Comparison of ENCODE assay signal across 8 cellular contexts in genomic region chr15:60479361-60479684, GRCh38. TPM values are rescaled to one million over a fixed set of nuclear protein-coding genes. Genes with fewer than 3 reads are reported as not detected.
DNase-seq lines count a peak whose midpoint lies in the region; ATAC-seq and TF ChIP-seq lines count a peak whose summit lies in the region.

No MANE protein-coding gene starts in this region.

- no peak overlapping the region for H2BK120ac ChIP-seq in mesenchymal stem cell (ENCODE audit: low read depth, low read length)

- no peak for DNase-seq in Caco-2
- no peak for DNase-seq in breast epithelium (ENCODE audit: low spot score in 2 of 2)
- DNase-seq in mesenchymal stem cell: no peak
- no peak for DNase-seq in Kasumi-1 (lab: John Stamatoyannopoulos, UW)
- DNase-seq in NCI-H2107 (lab: John Stamatoyannopoulos, UW): no peak
- no peak for DNase-seq in dermis blood vessel endothelial cell
- no peak for DNase-seq in SIG-M5 (lab: John Stamatoyannopoulos, UW)

- H3K27me3 Mint-ChIP-seq in Caco-2 (ENCODE audit: insufficient read depth, unreplicated experiment): no peaks in the 10 kb centered on the region

- peaks cover 1% of the 10 kb centered on the region for H3K79me1 ChIP-seq in mesenchymal stem cell (replicated peaks; ENCODE audit: low read length, poor library complexity, severe bottlenecking)

- H4K8ac ChIP-seq in mesenchymal stem cell (ENCODE audit: low read length): peak overlapping the region; percentile 80

- no peak overlapping the region for H2BK5ac ChIP-seq in mesenchymal stem cell (ENCODE audit: low read depth, low read length, poor library complexity, severe bottlenecking)

- POLR2A ChIA-PET in Caco-2 (lab: Charles Lee): interaction anchor here (0.9 kb wide), 1 partner anchor 22 kb away, joined by 4 read pairs; no protein-coding TSS in a partner anchor

- H3K4me1 ChIP-seq in Caco-2 (peaks cover 16% of the 10 kb centered on the region), breast epithelium (peaks cover 0 to 16% of the 10 kb centered on the region in 2 donors), mesenchymal stem cell (ENCODE audit: control insufficient read depth, insufficient read depth, low read depth, low read length) (peaks cover 2% of the 10 kb centered on the region)

- peak overlapping the region; percentile 96 to 97 for H3K27ac ChIP-seq in breast epithelium
- H3K27ac ChIP-seq in mesenchymal stem cell (ENCODE audit: low read length, poor library complexity, severe bottlenecking): peak overlapping the region; percentile 59

- H3K9me3 Mint-ChIP-seq in Caco-2 (ENCODE audit: unreplicated experiment): no peaks in the 10 kb centered on the region

- no peak overlapping the region for H3K23ac ChIP-seq in mesenchymal stem cell (ENCODE audit: low read length in 2 of 2)

- no peak overlapping the region for H2AFZ ChIP-seq in mesenchymal stem cell (ENCODE audit: low read depth, low read length)

- no peaks in the 10 kb centered on the region; the same call in 1 of the 2 replicates for H3K36me3 ChIP-seq in Caco-2 (ENCODE audit: control insufficient read depth, insufficient read depth, low read length)
- H3K36me3 ChIP-seq in breast epithelium: no peaks in the 10 kb centered on the region
- peaks cover 0 to 11% of the 10 kb centered on the region in 2 experiments for H3K36me3 ChIP-seq in mesenchymal stem cell (ENCODE audit: control insufficient read depth in 1 of 2, insufficient read depth in 2 of 2, low read depth in 1 of 2, low read length in 2 of 2)

- intact Hi-C loops in Caco-2 (cut with micrococcal nuclease; ENCODE audit: unreplicated experiment) (loop anchor here (2.0 kb wide), 1 partner anchor 81 kb away; no protein-coding TSS in a partner anchor), breast epithelium (cut with DNase I; ENCODE audit: low total_unique reads) (no loop called here)

- H3K4ac ChIP-seq in mesenchymal stem cell (ENCODE audit: low read depth in 1 of 2, low read length in 2 of 2): peak overlapping the region in 1 of 2 experiments; percentile 47

- H2BK15ac ChIP-seq in mesenchymal stem cell (ENCODE audit: low read depth, poor library complexity, severe bottlenecking): no peak overlapping the region

- no peak overlapping the region for H2AK5ac ChIP-seq in mesenchymal stem cell (ENCODE audit: low read length, severe bottlenecking)

- CTCF ChIA-PET in Caco-2 (lab: Charles Lee): interaction anchor here (1.0 kb wide), 1 partner anchor 120 kb away, joined by 3 read pairs; no protein-coding TSS in a partner anchor

- H3K14ac ChIP-seq in mesenchymal stem cell (ENCODE audit: low read length in 2 of 2): no peak overlapping the region

- H3K4me3 Mint-ChIP-seq in Caco-2 (ENCODE audit: unreplicated experiment): peak overlapping the region; percentile 82

- peak overlapping the region; percentile 99 for H3K9ac ChIP-seq in mesenchymal stem cell (ENCODE audit: low read length)

- peak overlapping the region; percentile 83 for H3K4me2 ChIP-seq in mesenchymal stem cell (ENCODE audit: low read length, poor library complexity, severe bottlenecking)

- peak overlapping the region; percentile 98 for H3K27ac Mint-ChIP-seq in Caco-2 (ENCODE audit: unreplicated experiment)

- TF ChIP-seq CTCF in Caco-2 (IDR thresholded peaks at IDR 0.05; ENCODE audit: insufficient read depth in 1 of 2, low read depth in 1 of 2, low read length in 1 of 2, severe bottlenecking in 1 of 2, unreplicated experiment in 1 of 2): no peak
- no peak for TF ChIP-seq CTCF in breast epithelium (IDR thresholded peaks at IDR 0.05)

- TF ChIP-seq POLR2A in breast epithelium (IDR thresholded peaks at IDR 0.05): no peak

- peak overlapping the region; percentile 78 for H4K91ac ChIP-seq in mesenchymal stem cell (ENCODE audit: low read length)

- peak; percentile 1 for ATAC-seq in HG03432 (IDR thresholded peaks at IDR 0.05; ENCODE audit: unreplicated experiment)

- TSS peak; percentile 86 for BruUV-seq in Caco-2 (replicated peaks; lab: Mats Ljungman, UMichigan)

- WGBS in mesenchymal stem cell: 42% methylated on average over 2 of the region's 5 CpGs

- H3K18ac ChIP-seq in mesenchymal stem cell (ENCODE audit: low read depth in 1 of 2, low read length in 2 of 2): peak overlapping the region in 1 of 2 experiments; percentile 86

- H3K4me1 Mint-ChIP-seq in Caco-2 (ENCODE audit: low read depth, unreplicated experiment): peaks cover 22% of the 10 kb centered on the region

- peaks cover 13% of the 10 kb centered on the region for H3K36me3 Mint-ChIP-seq in Caco-2 (ENCODE audit: insufficient read depth, unreplicated experiment)

- H3K4me3 ChIP-seq in Caco-2 (ENCODE audit: low read depth, low read length) (peak overlapping the region; percentile 65), breast epithelium (peak overlapping the region; percentile 66 to 90 (median 90)), mesenchymal stem cell (ENCODE audit: insufficient read depth in 1 of 2, low read depth in 1 of 2, low read length in 2 of 2) (peak overlapping the region; percentile 94 to 97)

- no peak overlapping the region for H2BK12ac ChIP-seq in mesenchymal stem cell (ENCODE audit: low read length in 2 of 2)

- H3K9me3 ChIP-seq in Caco-2 (no peaks in the 10 kb centered on the region), breast epithelium (no peaks in the 10 kb centered on the region), mesenchymal stem cell (ENCODE audit: control insufficient read depth, low read length) (no peaks in the 10 kb centered on the region)

- H3K27me3 ChIP-seq in Caco-2 (replicated peaks; ENCODE audit: control insufficient read depth, insufficient read depth, low read length) (no peaks in the 10 kb centered on the region), breast epithelium (no peaks in the 10 kb centered on the region), mesenchymal stem cell (ENCODE audit: control insufficient read depth in 1 of 2, insufficient read depth in 1 of 2, low read length in 2 of 2) (no peaks in the 10 kb centered on the region)

RNA-seq across cellular contexts. Expression of gene ICE2, which starts 0.4 kb away (rescaled TPM):
- 42.3 and 44.5 TPM in 2 replicates for total RNA-seq in Caco-2 (2022)
- total RNA-seq in breast epithelium: 10 to 100 TPM; 28.5 to 40.7 (median 36.1) TPM
- 16.7 TPM for polyA plus RNA-seq in mesenchymal stem cell (2013, experiment 1 of 2)
- 16.0 TPM for polyA plus RNA-seq in mesenchymal stem cell (2013, experiment 2 of 2)
- total RNA-seq in dermis blood vessel endothelial cell: 30.8 and 37.7 TPM in 2 replicates
